Comparison of ENCODE assay signal across 1 cellular context in genomic region chr10:87094373-87095240, GRCh38.
TF ChIP-seq lines count a peak whose summit lies in the region.

Gene GLUD1 (minus strand): TSS chr10:87094843. CDS start chr10:87094769, 74 bp downstream.
Gene SHLD2 (plus strand): TSS chr10:87095206. CDS start chr10:87151355, 56,149 bp downstream.

TF ChIP-seq in HepG2, 621 proteins besides CTCF, POLR2A, EP300 and RAD21 (continued from another document and continues in another):
- 0 out of 2 replicates have a peak, but pooled peaks have one; percentile 3 for TF ChIP-seq HNF1B (CRISPR knock-in tag; IDR thresholded peaks at IDR 0.05)
- no peak for TF ChIP-seq NFYB (CRISPR knock-in tag; IDR thresholded peaks at IDR 0.05)
- peak; percentile 87 for TF ChIP-seq RBFOX2 (IDR thresholded peaks at IDR 0.05; ENCODE audit: low read depth, low read length)
- peak; percentile 74; the same call in 1 of the 2 replicates for TF ChIP-seq ARNT2 (CRISPR knock-in tag; IDR thresholded peaks at IDR 0.05; ENCODE audit: low read depth)
- no peak for TF ChIP-seq ZSCAN20 (CRISPR knock-in tag; IDR thresholded peaks at IDR 0.05; ENCODE audit: borderline replicate concordance)
- 0 out of 2 replicates have a peak, but pooled peaks have one; percentile 55 for TF ChIP-seq ZFYVE20 (CRISPR knock-in tag; IDR thresholded peaks at IDR 0.05; ENCODE audit: borderline replicate concordance, low read depth)
- TF ChIP-seq TP53 (CRISPR knock-in tag; conservative IDR thresholded peaks at IDR 0.05), result no peak
- no peak for TF ChIP-seq ZNF207 (IDR thresholded peaks at IDR 0.05; ENCODE audit: borderline replicate concordance)
- TF ChIP-seq, protein P1, sequence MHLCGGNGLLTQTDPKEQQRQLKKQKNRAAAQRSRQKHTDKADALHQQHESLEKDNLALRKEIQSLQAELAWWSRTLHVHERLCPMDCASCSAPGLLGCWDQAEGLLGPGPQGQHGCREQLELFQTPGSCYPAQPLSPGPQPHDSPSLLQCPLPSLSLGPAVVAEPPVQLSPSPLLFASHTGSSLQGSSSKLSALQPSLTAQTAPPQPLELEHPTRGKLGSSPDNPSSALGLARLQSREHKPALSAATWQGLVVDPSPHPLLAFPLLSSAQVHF (CRISPR knock-in tag; IDR thresholded peaks at IDR 0.05), result 0 out of 2 replicates have a peak, but pooled peaks have one; percentile 34
- TF ChIP-seq JUN (CRISPR knock-in tag; IDR thresholded peaks at IDR 0.05), result no peak
- TF ChIP-seq SKI (IDR thresholded peaks at IDR 0.05; ENCODE audit: partially characterized antibody), result peak; percentile 45
- no peak for TF ChIP-seq NR3C1 (CRISPR knock-in tag; IDR thresholded peaks at IDR 0.05)
- TF ChIP-seq TFE3 (CRISPR knock-in tag; IDR thresholded peaks at IDR 0.05), result peak; percentile 48; the same call in 1 of the 2 replicates
- TF ChIP-seq ZNF816 (CRISPR knock-in tag; IDR thresholded peaks at IDR 0.05; ENCODE audit: borderline replicate concordance), result peak; percentile 53; the same call in 1 of the 2 replicates
- TF ChIP-seq ZNF24 (IDR thresholded peaks at IDR 0.05), result 0 out of 2 replicates have a peak, but pooled peaks have one; percentile 54
- no peak for TF ChIP-seq ZNF891 (CRISPR knock-in tag; IDR thresholded peaks at IDR 0.05)
- TF ChIP-seq XBP1 (CRISPR knock-in tag; IDR thresholded peaks at IDR 0.05), result no peak
- 0 out of 2 replicates have a peak, but pooled peaks have one; percentile 20 for TF ChIP-seq PPARG (CRISPR knock-in tag; conservative IDR thresholded peaks at IDR 0.05)
- no peak for TF ChIP-seq PHF21A (CRISPR knock-in tag; IDR thresholded peaks at IDR 0.05)
- 0 out of 2 replicates have a peak, but pooled peaks have one; percentile 38 for TF ChIP-seq KLF15 (CRISPR knock-in tag; IDR thresholded peaks at IDR 0.05; ENCODE audit: borderline replicate concordance)
- TF ChIP-seq ZC3H13 (CRISPR knock-in tag; IDR thresholded peaks at IDR 0.05), result peak; percentile 65
- peak; percentile 72 for TF ChIP-seq TMF1 (CRISPR knock-in tag; IDR thresholded peaks at IDR 0.05; ENCODE audit: low read depth)
- TF ChIP-seq ZSCAN21 (CRISPR knock-in tag; IDR thresholded peaks at IDR 0.05; ENCODE audit: borderline replicate concordance), result peak; percentile 66; the same call in 1 of the 2 replicates
- peak; percentile 77 for TF ChIP-seq YY1 (IDR thresholded peaks at IDR 0.05; ENCODE audit: insufficient read depth, insufficient replicate concordance, low read depth, low read length)
- 0 out of 2 replicates have a peak, but pooled peaks have one; percentile 49 for TF ChIP-seq ZNF451 (CRISPR knock-in tag; IDR thresholded peaks at IDR 0.05)
- TF ChIP-seq JUND (CRISPR knock-in tag; IDR thresholded peaks at IDR 0.05), result no peak
- peak; percentile 58; the same call in 1 of the 2 replicates for TF ChIP-seq SRY (CRISPR knock-in tag; IDR thresholded peaks at IDR 0.05)
- peak; percentile 75 for TF ChIP-seq EED (CRISPR knock-in tag; IDR thresholded peaks at IDR 0.05)
- TF ChIP-seq HNF4G (IDR thresholded peaks at IDR 0.05; ENCODE audit: borderline replicate concordance, low read depth, low read length), result peak; percentile 17; the same call in 1 of the 2 replicates
- no peak for TF ChIP-seq HNF4G (CRISPR knock-in tag; IDR thresholded peaks at IDR 0.05; ENCODE audit: borderline replicate concordance, low read depth)
- TF ChIP-seq ELF3 (CRISPR knock-in tag; IDR thresholded peaks at IDR 0.05), result peak; percentile 77
- peak; percentile 97 for TF ChIP-seq AGO2 (optimal IDR thresholded peaks at IDR 0.05; ENCODE audit: low read depth, low read length)
- TF ChIP-seq JUNB (CRISPR knock-in tag; IDR thresholded peaks at IDR 0.05; ENCODE audit: borderline replicate concordance), result no peak
- TF ChIP-seq REPIN1 (CRISPR knock-in tag; IDR thresholded peaks at IDR 0.05; ENCODE audit: borderline replicate concordance, low read depth), result peak; percentile 54; the same call in 1 of the 2 replicates
- peak; percentile 47; the same call in 1 of the 2 replicates for TF ChIP-seq SALL1 (CRISPR knock-in tag; IDR thresholded peaks at IDR 0.05)
- peak; percentile 25; the same call in 1 of the 2 replicates for TF ChIP-seq GATAD1 (CRISPR knock-in tag; IDR thresholded peaks at IDR 0.05)
- no peak for TF ChIP-seq CCAR2 (optimal IDR thresholded peaks at IDR 0.05; ENCODE audit: low read depth, low read length)
- peak; percentile 71; the same call in 1 of the 2 replicates for TF ChIP-seq ZNF773 (CRISPR knock-in tag; IDR thresholded peaks at IDR 0.05; ENCODE audit: borderline replicate concordance)
- TF ChIP-seq HOXD1 (CRISPR knock-in tag; IDR thresholded peaks at IDR 0.05), result peak; percentile 61; the same call in 1 of the 2 replicates
- no peak for TF ChIP-seq RORA (CRISPR knock-in tag; IDR thresholded peaks at IDR 0.05)
- TF ChIP-seq HES4 (CRISPR knock-in tag; IDR thresholded peaks at IDR 0.05; ENCODE audit: borderline replicate concordance), result peak; percentile 89
- no peak for TF ChIP-seq EHMT2 (IDR thresholded peaks at IDR 0.05; ENCODE audit: borderline replicate concordance, low read depth, low read length)
- 0 out of 2 replicates have a peak, but pooled peaks have one; percentile 20 for TF ChIP-seq NKX3-1 (CRISPR knock-in tag; IDR thresholded peaks at IDR 0.05)
- 0 out of 2 replicates have a peak, but pooled peaks have one; percentile 42 for TF ChIP-seq ZNF160 (CRISPR knock-in tag; IDR thresholded peaks at IDR 0.05)
- peak; percentile 89 for TF ChIP-seq CBX1 (IDR thresholded peaks at IDR 0.05; ENCODE audit: low read depth)
- TF ChIP-seq ZNF792 (CRISPR knock-in tag; IDR thresholded peaks at IDR 0.05), result peak; percentile 54; the same call in 1 of the 2 replicates
- TF ChIP-seq ADNP (CRISPR knock-in tag; IDR thresholded peaks at IDR 0.05), result no peak
- TF ChIP-seq SP2 (CRISPR knock-in tag; IDR thresholded peaks at IDR 0.05), result no peak
- 0 out of 2 replicates have a peak, but pooled peaks have one; percentile 38 for TF ChIP-seq RXRB (CRISPR knock-in tag; IDR thresholded peaks at IDR 0.05; ENCODE audit: borderline replicate concordance)
- no peak for TF ChIP-seq ZBTB44 (CRISPR knock-in tag; IDR thresholded peaks at IDR 0.05)
- peak; percentile 61 for TF ChIP-seq ZNF574 (CRISPR knock-in tag; IDR thresholded peaks at IDR 0.05)
- no peak for TF ChIP-seq SOX13 (IDR thresholded peaks at IDR 0.05)
- TF ChIP-seq SOX13 (CRISPR knock-in tag; conservative IDR thresholded peaks at IDR 0.05 in 1 of 2, IDR thresholded peaks at IDR 0.05 in 1 of 2), result peak in 1 of 2 experiments; percentile 30; a peak in 1 of 4 replicates
- TF ChIP-seq ZNF225 (CRISPR knock-in tag; IDR thresholded peaks at IDR 0.05), result 0 out of 2 replicates have a peak, but pooled peaks have one; percentile 9
- TF ChIP-seq ZFX (CRISPR knock-in tag; IDR thresholded peaks at IDR 0.05; ENCODE audit: low read depth), result peak; percentile 48
- 0 out of 2 replicates have a peak, but pooled peaks have one; percentile 8 for TF ChIP-seq CEBPG (CRISPR knock-in tag; IDR thresholded peaks at IDR 0.05)
- TF ChIP-seq ZNF331 (CRISPR knock-in tag; IDR thresholded peaks at IDR 0.05), result peak; percentile 40; the same call in 1 of the 2 replicates
- peak; percentile 2; the same call in 1 of the 2 replicates for TF ChIP-seq AHDC1 (CRISPR knock-in tag; IDR thresholded peaks at IDR 0.05; ENCODE audit: borderline replicate concordance)
- TF ChIP-seq DDIT3 (CRISPR knock-in tag; IDR thresholded peaks at IDR 0.05), result no peak
- TF ChIP-seq KMT2B (CRISPR knock-in tag; IDR thresholded peaks at IDR 0.05), result peak; percentile 30; the same call in 1 of the 2 replicates
- 0 out of 2 replicates have a peak, but pooled peaks have one; percentile 28 for TF ChIP-seq HOXA5 (CRISPR knock-in tag; IDR thresholded peaks at IDR 0.05)
